In genomic region chr3:177338697-177339219, GRCh38 we compare ENCODE assay signal across 10 cellular contexts.
DNase-seq lines count a peak whose midpoint lies in the region; FAIRE-seq and TF ChIP-seq lines count a peak whose summit lies in the region.
"Had no signal": no experiment of that assay in that cellular context is flagged by ENCODE, and none has a peak within 500 bp of the region (broad histone marks: within the 10 kb centered on the region; RNA-seq: fewer than 3 reads in every experiment).

No MANE protein-coding gene starts in this region.

- H3K27me3 ChIP-seq in small intestine (ENCODE audit: control insufficient read depth in 2 of 2, insufficient read depth in 2 of 2, low read length in 2 of 2) (no peaks in the 10 kb centered on the region), smooth muscle cell (ENCODE audit: low read depth) (no peaks in the 10 kb centered on the region)

- peaks cover under 1% of the 10 kb centered on the region for H3F3A ChIP-seq in smooth muscle cell (ENCODE audit: low read depth)

- H3K4me3 ChIP-seq in choroid plexus epithelial cell (ENCODE audit: low read depth, low read length) (no peak overlapping the region), small intestine (ENCODE audit: low read depth in 1 of 2, low read length in 2 of 2) (no peak overlapping the region), smooth muscle cell (no peak overlapping the region)

- FAIRE-seq in small intestine (lab: Jason Lieb, UNC) = no peak

- TF ChIP-seq CTCF in choroid plexus epithelial cell (conservative IDR thresholded peaks at IDR 0.05; ENCODE audit: low read depth, low read length) (no peak), smooth muscle cell (IDR thresholded peaks at IDR 0.05; ENCODE audit: borderline replicate concordance, insufficient read depth, poor library complexity, severe bottlenecking) (no peak)

- H3K9ac ChIP-seq in smooth muscle cell (ENCODE audit: low read depth) = no peak overlapping the region

- peaks cover 0 to 11% of the 10 kb centered on the region in 2 donors for H3K4me1 ChIP-seq in small intestine (ENCODE audit: control insufficient read depth in 2 of 2, insufficient read depth in 1 of 2, low read depth in 1 of 2, low read length in 1 of 2)
- peaks cover 7% of the 10 kb centered on the region for H3K4me1 ChIP-seq in smooth muscle cell (ENCODE audit: low read depth)

- no peak overlapping the region for H2AFZ ChIP-seq in smooth muscle cell (ENCODE audit: low read depth)

- peaks cover 5% of the 10 kb centered on the region for H3K36me3 Mint-ChIP-seq in T-helper 2 cell treated with Interferon-gamma antibody and Interleukin-4, amounts not matched to agents 5 μg/mL and 100 μg/mL, for 36 hours (ENCODE audit: low read depth)

- no peaks in the 10 kb centered on the region for H3K9me3 Mint-ChIP-seq in T-helper 2 cell treated with Interferon-gamma antibody and Interleukin-4, amounts not matched to agents 5 μg/mL and 100 μg/mL, for 36 hours

- H3K4me2 ChIP-seq in smooth muscle cell = no peak overlapping the region

- H3K9me3 ChIP-seq in small intestine (ENCODE audit: control insufficient read depth, low read depth) (no peaks in the 10 kb centered on the region), smooth muscle cell (replicated peaks; ENCODE audit: low read depth) (no peaks in the 10 kb centered on the region)

- H3K36me3 ChIP-seq in small intestine (ENCODE audit: control insufficient read depth in 2 of 2, insufficient read depth in 2 of 2, low read length in 2 of 2) (no peaks in the 10 kb centered on the region), smooth muscle cell (ENCODE audit: low read depth) (no peaks in the 10 kb centered on the region)

- no peaks in the 10 kb centered on the region for H4K20me1 ChIP-seq in smooth muscle cell (ENCODE audit: low read depth)

- no peak for DNase-seq in T-helper 2 cell treated with Interferon-gamma antibody and Interleukin-4, amounts not matched to agents 5 μg/mL and 100 μg/mL, for 36 hours (ENCODE audit: low spot score)
- DNase-seq in T-helper 2 cell (no peak), LHCN-M2 (ENCODE audit: low read depth) (peak; percentile 41), choroid plexus epithelial cell (ENCODE audit: low read depth) (peak; percentile 73), small intestine (peak; percentile 81), posterior cingulate gyrus (no peak), NCI-H2029 (lab: John Stamatoyannopoulos, UW) (no peak), smooth muscle cell (lab: John Stamatoyannopoulos, UW; ENCODE audit: unreplicated experiment) (no peak)
- DNase-seq: Karpas-422; stimulated activated CD4-positive, alpha-beta T cell treated with anti-CD3 and anti-CD28 coated beads, Interleukin-4, amount 100 ng/mL, for 1 hour had no signal

- WGBS in small intestine, 3 donors = 33 to 58% (median 42%) methylated on average over 3 of the region's 3 CpGs
- WGBS in smooth muscle cell (ENCODE audit: low lambda C conversion rate) = 70% methylated on average over 3 of the region's 3 CpGs

- intact Hi-C loops in posterior cingulate gyrus (cut with DNase I) = no loop called here

- H3K27me3 Mint-ChIP-seq in T-helper 2 cell treated with Interferon-gamma antibody and Interleukin-4, amounts not matched to agents 5 μg/mL and 100 μg/mL, for 36 hours (ENCODE audit: low read depth) = no peaks in the 10 kb centered on the region

- H3K27ac Mint-ChIP-seq in T-helper 2 cell treated with Interferon-gamma antibody and Interleukin-4, amounts not matched to agents 5 μg/mL and 100 μg/mL, for 36 hours = peak overlapping the region; percentile 82

- peak overlapping the region; percentile 17 for H3K4me3 Mint-ChIP-seq in T-helper 2 cell treated with Interferon-gamma antibody and Interleukin-4, amounts not matched to agents 5 μg/mL and 100 μg/mL, for 36 hours

- H3K79me2 ChIP-seq in smooth muscle cell (ENCODE audit: low read depth) = no peaks in the 10 kb centered on the region

- H3K27ac ChIP-seq in small intestine (ENCODE audit: low read depth in 1 of 2, low read length in 1 of 2) (peak overlapping the region; percentile 48 to 82), smooth muscle cell (ENCODE audit: low read depth) (no peak overlapping the region)

- H3K4me1 Mint-ChIP-seq in T-helper 2 cell treated with Interferon-gamma antibody and Interleukin-4, amounts not matched to agents 5 μg/mL and 100 μg/mL, for 36 hours (ENCODE audit: low read depth) = peaks cover 28% of the 10 kb centered on the region

Comparison
In these comparisons a context has a peak if more than half of its experiments do, and no peak if none do; other contexts are left out.
1. DNase-seq: peak in LHCN-M2 (single experiment), choroid plexus epithelial cell (single experiment) and small intestine (single experiment); none in T-helper 2 cell treated with Interferon-gamma antibody and Interleukin-4, amounts not matched to agents 5 μg/mL and 100 μg/mL, for 36 hours (single experiment), T-helper 2 cell (0 of 5), posterior cingulate gyrus (0 of 10), NCI-H2029 (single experiment) and smooth muscle cell (single experiment).